In genomic region chr4:186746581-186746980, GRCh38 we compare ENCODE assay signal across 21 cellular contexts.
"Had no signal": no experiment of that assay in that cellular context is flagged by ENCODE, and none has a peak within 500 bp of the region (broad histone marks: within the 10 kb centered on the region; RNA-seq: fewer than 3 reads in every experiment).

No MANE protein-coding gene starts in this region.

- H3K36me3 Mint-ChIP-seq: activated naive CD4-positive, alpha-beta T cell treated with anti-CD3 and anti-CD28 coated beads, Interleukin-2, amount 10 ng/mL, durations not matched to agents 7 days and 5 days; T-cell had no signal

- H3K4me3 ChIP-seq: esophagus muscularis mucosa, lung, tibial artery had no signal

- H3K27ac ChIP-seq: brain microvascular endothelial cell, esophagus muscularis mucosa, tibial artery had no signal

- H3K9me3 ChIP-seq: esophagus muscularis mucosa, tibial artery had no signal

- H3K27me3 ChIP-seq: brain microvascular endothelial cell, esophagus muscularis mucosa, tibial artery had no signal

- H3K27me3 Mint-ChIP-seq: activated CD4-positive, alpha-beta T cell treated with anti-CD3 and anti-CD28 coated beads, Interleukin-2, amount 10 ng/mL, durations not matched to agents 7 days and 5 days; activated naive CD4-positive, alpha-beta T cell treated with anti-CD3 and anti-CD28 coated beads, Interleukin-2, amount 10 ng/mL, durations not matched to agents 7 days and 5 days; activated naive CD8-positive, alpha-beta T cell treated with anti-CD3 and anti-CD28 coated beads, Interleukin-2, amount 50 U/mL, for 24 hours; progenitor cell of endocrine pancreas; T-cell had no signal

- H3K4me1 Mint-ChIP-seq: activated CD4-positive, alpha-beta T cell treated with anti-CD3 and anti-CD28 coated beads, Interleukin-2, amount 10 ng/mL, durations not matched to agents 7 days and 5 days; activated naive CD4-positive, alpha-beta T cell treated with anti-CD3 and anti-CD28 coated beads, Interleukin-2, amount 10 ng/mL, durations not matched to agents 7 days and 5 days; activated naive CD8-positive, alpha-beta T cell treated with anti-CD3 and anti-CD28 coated beads, Interleukin-2, amount 50 U/mL, for 24 hours; neural crest cell; T-cell had no signal

- H3K4me3 Mint-ChIP-seq: activated CD4-positive, alpha-beta T cell treated with anti-CD3 and anti-CD28 coated beads, Interleukin-2, amount 10 ng/mL, durations not matched to agents 7 days and 5 days; activated naive CD4-positive, alpha-beta T cell treated with anti-CD3 and anti-CD28 coated beads, Interleukin-2, amount 10 ng/mL, durations not matched to agents 7 days and 5 days; activated naive CD8-positive, alpha-beta T cell treated with anti-CD3 and anti-CD28 coated beads, Interleukin-2, amount 50 U/mL, for 24 hours; activated T-cell treated with anti-CD3 and anti-CD28 coated beads, Interleukin-2, amount 50 U/mL, for 4 hours; neural crest cell; T-cell had no signal

- H3K9me3 Mint-ChIP-seq: activated CD4-positive, alpha-beta T cell treated with anti-CD3 and anti-CD28 coated beads, Interleukin-2, amount 10 ng/mL, durations not matched to agents 7 days and 5 days; activated naive CD8-positive, alpha-beta T cell treated with anti-CD3 and anti-CD28 coated beads, Interleukin-2, amount 50 U/mL, for 24 hours; activated T-cell treated with anti-CD3 and anti-CD28 coated beads, Interleukin-2, amount 50 U/mL, for 4 hours; neural crest cell had no signal

- DNase-seq: activated CD4-positive, alpha-beta T cell treated with anti-CD3 and anti-CD28 coated beads, Interleukin-2, amount 10 ng/mL, durations not matched to agents 7 days and 5 days; activated CD8-positive, alpha-beta memory T cell treated with anti-CD3 and anti-CD28 coated beads, Interleukin-2, amount 50 U/mL, for 4 hours; activated effector memory CD4-positive, alpha-beta T cell treated with Interleukin-2 at 50 U/mL for 16 hours; activated naive CD4-positive, alpha-beta T cell treated with anti-CD3 and anti-CD28 coated beads, Interleukin-2, amount 10 ng/mL, durations not matched to agents 7 days and 5 days; activated naive CD8-positive, alpha-beta T cell treated with anti-CD3 and anti-CD28 coated beads, Interleukin-2, amount 50 U/mL, for 24 hours; activated T-cell treated with anti-CD3 and anti-CD28 coated beads, Interleukin-2, amount 50 U/mL, for 4 hours; aorta; brain microvascular endothelial cell; cerebellar nuclear complex; effector CD8-positive, alpha-beta T cell; left colon; stimulated activated CD4-positive, alpha-beta T cell treated with anti-CD3 and anti-CD28 coated beads, Interleukin-2, amount 100 ng/mL, for 24 hours; stimulated activated naive CD8-positive, alpha-beta T cell treated with anti-CD3 and anti-CD28 coated beads, Interleukin-15, Interleukin-2, amounts not matched to agents 100 U/mL and 50 U/mL, for 24 hours; substantia nigra; T-cell; tibial artery had no signal

- H3K36me3 ChIP-seq: brain microvascular endothelial cell, esophagus muscularis mucosa, tibial artery had no signal

- H3K27ac Mint-ChIP-seq: activated CD4-positive, alpha-beta T cell treated with anti-CD3 and anti-CD28 coated beads, Interleukin-2, amount 10 ng/mL, durations not matched to agents 7 days and 5 days; activated naive CD4-positive, alpha-beta T cell treated with anti-CD3 and anti-CD28 coated beads, Interleukin-2, amount 10 ng/mL, durations not matched to agents 7 days and 5 days; activated naive CD8-positive, alpha-beta T cell treated with anti-CD3 and anti-CD28 coated beads, Interleukin-2, amount 50 U/mL, for 24 hours; progenitor cell of endocrine pancreas; T-cell had no signal

- ATAC-seq: activated CD4-positive, CD25-positive, alpha-beta regulatory T cell treated with anti-CD3 and anti-CD28 coated beads, Interleukin-2, amount 50 U/mL, for 24 hours; activated naive CD8-positive, alpha-beta T cell treated with anti-CD3 and anti-CD28 coated beads, Interleukin-2, amount 50 U/mL, for 24 hours; activated T-cell treated with anti-CD3 and anti-CD28 coated beads, Interleukin-2, amount 50 U/mL, for 4 hours; stimulated activated naive CD8-positive, alpha-beta T cell treated with anti-CD3 and anti-CD28 coated beads, Interleukin-15, Interleukin-2, amounts not matched to agents 100 U/mL and 50 U/mL, for 24 hours; T-cell had no signal

- H3K4me1 ChIP-seq: esophagus muscularis mucosa had no signal
